ENCODE assay signal across 29 cellular contexts in the genomic region with DNA sequence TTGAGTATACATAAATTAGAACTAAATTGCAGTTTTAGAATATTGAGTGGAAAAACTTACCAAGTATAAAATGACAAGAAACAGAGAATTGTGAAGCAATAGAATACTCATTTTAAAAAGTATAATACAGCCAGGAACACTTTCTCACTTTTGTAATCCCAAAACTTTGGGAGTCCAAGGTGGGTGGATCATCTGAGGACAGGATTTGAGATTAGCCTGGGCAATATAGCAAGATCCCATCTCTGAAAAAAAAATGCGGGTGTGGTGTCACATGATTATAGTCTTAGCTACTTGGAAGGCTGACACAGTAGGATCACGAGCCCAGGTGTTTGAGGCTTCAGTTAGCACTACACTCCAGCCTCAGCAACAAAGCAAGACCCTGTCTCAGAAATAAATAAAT.
"Had no signal": no experiment of that assay in that cellular context is flagged by ENCODE, and none has a peak within 500 bp of the region (broad histone marks: within the 10 kb centered on the region; RNA-seq: fewer than 3 reads in every experiment).

No MANE protein-coding gene starts in this region.

- H3K27ac ChIP-seq: stomach, suprapubic skin, testis, thoracic aorta, thyroid gland, tibial artery, tibial nerve, transverse colon, upper lobe of left lung, upper lobe of right lung, uterus, vagina had no signal

- H3K36me3 ChIP-seq: stomach, suprapubic skin, thoracic aorta, thyroid gland, tibial artery, tibial nerve, transverse colon, upper lobe of left lung, upper lobe of right lung, uterus, vagina had no signal

- H3K27ac Mint-ChIP-seq: stimulated activated effector memory CD8-positive, alpha-beta T cell treated with anti-CD3 and anti-CD28 coated beads, Interleukin-12 subunit alpha, Interleukin-12 subunit beta, amount 100 ng/mL, for 72 hours; stimulated activated memory B cell treated with anti-CD40 and anti-IgM and Interleukin-4, amounts not matched to agents 10 μg/mL and 1 μg/mL and 100 μg/mL, for 72 hours; stimulated activated naive B cell treated with anti-CD40 and anti-IgM and Interleukin-4, amounts not matched to agents 10 μg/mL and 1 μg/mL and 100 μg/mL, for 72 hours; stimulated activated naive CD8-positive, alpha-beta T cell treated with anti-CD3 and anti-CD28 coated beads, Interleukin-15, amount 100 ng/mL, for 72 hours; stimulated activated naive CD8-positive, alpha-beta T cell treated with anti-CD3 and anti-CD28 coated beads, Interleukin-15, Interleukin-2, amounts not matched to agents 100 ng/mL and 50 ng/mL, for 24 hours; type B pancreatic cell had no signal

- H3K4me3 ChIP-seq: stomach, suprapubic skin, testis, thoracic aorta, thyroid gland, tibial artery, tibial nerve, transverse colon, upper lobe of left lung, upper lobe of right lung, uterus, vagina had no signal

- ATAC-seq: stimulated activated effector memory CD8-positive, alpha-beta T cell treated with anti-CD3 and anti-CD28 coated beads, Interleukin-12 subunit alpha, Interleukin-12 subunit beta, amount 100 ng/mL, for 72 hours; stimulated activated memory B cell treated with anti-CD40 and anti-IgM and Interleukin-4, amounts not matched to agents 10 μg/mL and 1 μg/mL and 100 μg/mL, for 72 hours; stimulated activated naive B cell treated with anti-CD40 and anti-IgM and Interleukin-4, amounts not matched to agents 10 μg/mL and 1 μg/mL and 100 μg/mL, for 72 hours; stimulated activated naive CD8-positive, alpha-beta T cell treated with anti-CD3 and anti-CD28 coated beads, Interleukin-15, amount 100 ng/mL, for 72 hours; stimulated activated naive CD8-positive, alpha-beta T cell treated with anti-CD3 and anti-CD28 coated beads, Interleukin-15, Interleukin-2, amounts not matched to agents 100 U/mL and 50 U/mL, for 24 hours; upper lobe of right lung had no signal

- H3K27me3 Mint-ChIP-seq: stimulated activated memory B cell treated with anti-CD40 and anti-IgM and Interleukin-4, amounts not matched to agents 10 μg/mL and 1 μg/mL and 100 μg/mL, for 72 hours; stimulated activated naive B cell treated with anti-CD40 and anti-IgM and Interleukin-4, amounts not matched to agents 10 μg/mL and 1 μg/mL and 100 μg/mL, for 72 hours; stimulated activated naive CD8-positive, alpha-beta T cell treated with anti-CD3 and anti-CD28 coated beads, Interleukin-15, amount 100 ng/mL, for 72 hours; stimulated activated naive CD8-positive, alpha-beta T cell treated with anti-CD3 and anti-CD28 coated beads, Interleukin-15, Interleukin-2, amounts not matched to agents 100 ng/mL and 50 ng/mL, for 24 hours; type B pancreatic cell had no signal

- H3K4me1 Mint-ChIP-seq: stimulated activated effector memory CD8-positive, alpha-beta T cell treated with anti-CD3 and anti-CD28 coated beads, Interleukin-12 subunit alpha, Interleukin-12 subunit beta, amount 100 ng/mL, for 72 hours; stimulated activated memory B cell treated with anti-CD40 and anti-IgM and Interleukin-4, amounts not matched to agents 10 μg/mL and 1 μg/mL and 100 μg/mL, for 72 hours; stimulated activated naive B cell treated with anti-CD40 and anti-IgM and Interleukin-4, amounts not matched to agents 10 μg/mL and 1 μg/mL and 100 μg/mL, for 72 hours; stimulated activated naive CD8-positive, alpha-beta T cell treated with anti-CD3 and anti-CD28 coated beads, Interleukin-15, amount 100 ng/mL, for 72 hours had no signal

- H3K36me3 Mint-ChIP-seq: stimulated activated effector memory CD8-positive, alpha-beta T cell treated with anti-CD3 and anti-CD28 coated beads, Interleukin-12 subunit alpha, Interleukin-12 subunit beta, amount 100 ng/mL, for 72 hours; stimulated activated memory B cell treated with anti-CD40 and anti-IgM and Interleukin-4, amounts not matched to agents 10 μg/mL and 1 μg/mL and 100 μg/mL, for 72 hours; stimulated activated naive B cell treated with anti-CD40 and anti-IgM and Interleukin-4, amounts not matched to agents 10 μg/mL and 1 μg/mL and 100 μg/mL, for 72 hours; type B pancreatic cell had no signal

- H3K4me3 Mint-ChIP-seq: stimulated activated effector memory CD8-positive, alpha-beta T cell treated with anti-CD3 and anti-CD28 coated beads, Interleukin-12 subunit alpha, Interleukin-12 subunit beta, amount 100 ng/mL, for 72 hours; stimulated activated memory B cell treated with anti-CD40 and anti-IgM and Interleukin-4, amounts not matched to agents 10 μg/mL and 1 μg/mL and 100 μg/mL, for 72 hours; stimulated activated naive B cell treated with anti-CD40 and anti-IgM and Interleukin-4, amounts not matched to agents 10 μg/mL and 1 μg/mL and 100 μg/mL, for 72 hours; stimulated activated naive CD8-positive, alpha-beta T cell treated with anti-CD3 and anti-CD28 coated beads, Interleukin-15, amount 100 ng/mL, for 72 hours; stimulated activated naive CD8-positive, alpha-beta T cell treated with anti-CD3 and anti-CD28 coated beads, Interleukin-15, Interleukin-2, amounts not matched to agents 100 ng/mL and 50 ng/mL, for 24 hours; type B pancreatic cell had no signal

- DNase-seq: stimulated activated CD4-positive, alpha-beta T cell treated with anti-CD3 and anti-CD28 coated beads, Interleukin-2, amount 100 ng/mL, for 48 hours; stimulated activated CD4-positive, alpha-beta T cell treated with anti-CD3 and anti-CD28 coated beads, Interleukin-4, amount 100 ng/mL, for 1 hour; stimulated activated CD4-positive, alpha-beta T cell treated with anti-CD3 and anti-CD28 coated beads, Interleukin-4, amount 100 ng/mL, for 24 hours; stimulated activated CD4-positive, alpha-beta T cell treated with anti-CD3 and anti-CD28 coated beads, Interleukin-4, amount 100 ng/mL, for 4 hours; stimulated activated CD8-positive, alpha-beta memory T cell treated with anti-CD3 and anti-CD28 coated beads, Interleukin-4, amount 100 ng/mL, for 48 hours; stimulated activated naive B cell treated with anti-CD40 and anti-IgM and Interleukin-4, amounts not matched to agents 10 μg/mL and 1 μg/mL and 100 μg/mL, for 72 hours; stimulated activated naive CD4-positive, alpha-beta T cell; stimulated activated naive CD4-positive, alpha-beta T cell treated with Interleukin-2 at 50 U/mL for 16 hours; stimulated activated naive CD8-positive, alpha-beta T cell treated with anti-CD3 and anti-CD28 coated beads, Interleukin-15, amount 100 ng/mL, for 72 hours; stimulated activated naive CD8-positive, alpha-beta T cell treated with anti-CD3 and anti-CD28 coated beads, Interleukin-15, Interleukin-2, amounts not matched to agents 100 U/mL and 50 U/mL, for 24 hours; stomach; substantia nigra; testis; thyroid gland; tibial artery; transverse colon; trophoblast cell; upper lobe of left lung; upper lobe of right lung; uterus had no signal

- H3K27me3 ChIP-seq: stomach, suprapubic skin, testis, thyroid gland, tibial artery, tibial nerve, transverse colon, upper lobe of left lung, upper lobe of right lung, uterus, vagina had no signal

- H3K9me3 ChIP-seq: stomach, testis, thoracic aorta, thyroid gland, tibial artery, tibial nerve, transverse colon, upper lobe of left lung, upper lobe of right lung, uterus, vagina had no signal

- H3K4me1 ChIP-seq: stomach, suprapubic skin, testis, thyroid gland, tibial artery, tibial nerve, transverse colon, upper lobe of left lung, upper lobe of right lung, uterus, vagina had no signal

- H3K9me3 Mint-ChIP-seq: stimulated activated memory B cell treated with anti-CD40 and anti-IgM and Interleukin-4, amounts not matched to agents 10 μg/mL and 1 μg/mL and 100 μg/mL, for 72 hours; stimulated activated naive B cell treated with anti-CD40 and anti-IgM and Interleukin-4, amounts not matched to agents 10 μg/mL and 1 μg/mL and 100 μg/mL, for 72 hours; type B pancreatic cell had no signal

- FAIRE-seq: urothelium cell line had no signal
